Comparison of ENCODE assay signal across 8 cellular contexts in genomic region chr1:144523661-144524407, GRCh38.
DNase-seq lines count a peak whose midpoint lies in the region; ATAC-seq, FAIRE-seq and TF ChIP-seq lines count a peak whose summit lies in the region.
"Not testable (repeated sequence)": the region's sequence is repeated elsewhere in the genome, so short reads cannot be mapped to it uniquely, and the experiment has no call there.

No MANE protein-coding gene starts in this region.

- H3K27me3 ChIP-seq in brain microvascular endothelial cell (replicated peaks); pancreas: not testable (repeated sequence)

- in situ Hi-C loops in brain microvascular endothelial cell (cut with HindIII; ENCODE audit: low pct_ligation_motif_present, low sequenced_read_pairs), result not testable (repeated sequence)

- not testable (repeated sequence) for TF ChIP-seq CTCF in brain microvascular endothelial cell (IDR thresholded peaks at IDR 0.05; ENCODE audit: low read depth, low read length, missing control alignments); pancreas (IDR thresholded peaks at IDR 0.05)

- peak; percentile 97 for ATAC-seq in GM18511 (IDR thresholded peaks at IDR 0.05; ENCODE audit: unreplicated experiment)
- ATAC-seq in HG02759 (IDR thresholded peaks at IDR 0.05; ENCODE audit: unreplicated experiment), result peak; percentile 89
- ATAC-seq in left ventricle myocardium superior, result peak; percentile 50
- peak; percentile 55 to 94 (median 80) for ATAC-seq in pancreas

- peak overlapping the region; percentile 34 for H3K4me3 ChIP-seq in brain microvascular endothelial cell (ENCODE audit: low read depth, low read length)
- not testable (repeated sequence) for H3K4me3 ChIP-seq in pancreas

- not testable (repeated sequence) for H3K36me3 ChIP-seq in brain microvascular endothelial cell (replicated peaks); pancreas

- peak overlapping the region; percentile 97 for H3K27ac ChIP-seq in brain microvascular endothelial cell
- H3K27ac ChIP-seq in pancreas, result peak overlapping the region in 1 of 4 donors; percentile 8

- DNase-seq in NCI-H2081 treated with DMSO at 0.1 percent for 48 hours (lab: John Stamatoyannopoulos, UW), result peak; percentile 73
- DNase-seq in activated CD4-positive, alpha-beta T cell treated with anti-CD3 and anti-CD28 coated beads, Interleukin-2, amount 10 ng/mL, durations not matched to agents 24 days and 14 days, result peak; percentile 91
- DNase-seq in brain microvascular endothelial cell, result peak; percentile 63
- not testable (repeated sequence) for DNase-seq in left ventricle myocardium superior
- peak in 3 of 6 donors; percentile 5 to 21 (median 19) for DNase-seq in pancreas
- DNase-seq in superior temporal gyrus (ENCODE audit: extremely low spot score), result peak; percentile 52

- H3K4me1 ChIP-seq in pancreas, result not testable (repeated sequence)

- H3K27me3 Mint-ChIP-seq in activated CD4-positive, alpha-beta T cell treated with anti-CD3 and anti-CD28 coated beads, Interleukin-2, amount 10 ng/mL, durations not matched to agents 24 days and 14 days, result not testable (repeated sequence)

- not testable (repeated sequence) for H3K4me1 Mint-ChIP-seq in activated CD4-positive, alpha-beta T cell treated with anti-CD3 and anti-CD28 coated beads, Interleukin-2, amount 10 ng/mL, durations not matched to agents 24 days and 14 days

- not testable (repeated sequence) for H3K9me3 ChIP-seq in pancreas

- not testable (repeated sequence) for H3K9me3 Mint-ChIP-seq in activated CD4-positive, alpha-beta T cell treated with anti-CD3 and anti-CD28 coated beads, Interleukin-2, amount 10 ng/mL, durations not matched to agents 24 days and 14 days

- peak overlapping the region; percentile 100 for H3K27ac Mint-ChIP-seq in activated CD4-positive, alpha-beta T cell treated with anti-CD3 and anti-CD28 coated beads, Interleukin-2, amount 10 ng/mL, durations not matched to agents 24 days and 14 days

- 4 to 6% methylated on average over 25 to 32 of the region's 33 CpGs for WGBS in pancreas, 2 donors

- H3K36me3 Mint-ChIP-seq in activated CD4-positive, alpha-beta T cell treated with anti-CD3 and anti-CD28 coated beads, Interleukin-2, amount 10 ng/mL, durations not matched to agents 24 days and 14 days (ENCODE audit: low read depth), result not testable (repeated sequence)

- intact Hi-C loops in activated CD4-positive, alpha-beta T cell treated with anti-CD3 and anti-CD28 coated beads, Interleukin-2, amount 10 ng/mL, durations not matched to agents 24 days and 14 days (cut with micrococcal nuclease); left ventricle myocardium superior (cut with micrococcal nuclease); pancreas (cut with DNase I): not testable (repeated sequence)

- H3K4me3 Mint-ChIP-seq in activated CD4-positive, alpha-beta T cell treated with anti-CD3 and anti-CD28 coated beads, Interleukin-2, amount 10 ng/mL, durations not matched to agents 24 days and 14 days, result peak overlapping the region; percentile 93

- not testable (repeated sequence) for FAIRE-seq in pancreas (lab: Jason Lieb, UNC)
